Comparison of ENCODE assay signal across 8 cellular contexts in genomic region chr7:148941598-148942280, GRCh38. TPM values are rescaled to one million over a fixed set of nuclear protein-coding genes. Genes with fewer than 3 reads are reported as not detected.
A peak's percentile ranks its signal among the peaks of the same experiment; 100 is the strongest.
DNase-seq lines count a peak whose midpoint lies in the region; ATAC-seq, FAIRE-seq and TF ChIP-seq lines count a peak whose summit lies in the region.

No MANE protein-coding gene starts in this region.

- ATAC-seq in HG02623 (IDR thresholded peaks at IDR 0.05; ENCODE audit: unreplicated experiment) (peak; percentile 46), T-helper 17 cell (peak; percentile 79)

- peak overlapping the region in 20 of 21 experiments; percentile 62 to 97 (median 92) for H3K27ac ChIP-seq in skin epidermis

- H3K4me3 ChIP-seq in iPS-18c (ENCODE audit: insufficient read depth, low read depth, low read length) (peak overlapping the region; percentile 71; the same call in 1 of the 2 replicates), skin epidermis (peak overlapping the region; percentile 64 to 87 (median 74))

- peak overlapping the region; percentile 92 for H3K4me3 Mint-ChIP-seq in T-helper 17 cell

- no peak for FAIRE-seq in H54 (lab: Jason Lieb, UNC)

- H3K36me3 Mint-ChIP-seq in T-helper 17 cell (ENCODE audit: low read depth): no peaks in the 10 kb centered on the region

- peak overlapping the region; percentile 97 for H3K27ac Mint-ChIP-seq in T-helper 17 cell

- H3K27me3 Mint-ChIP-seq in T-helper 17 cell: no peaks in the 10 kb centered on the region

- DNase-seq in EL (peak; percentile 59), NCI-H146 treated with DMSO at 0.1 percent for 48 hours (lab: John Stamatoyannopoulos, UW; ENCODE audit: unreplicated experiment) (peak; percentile 52), T-helper 17 cell (peak; percentile 45 to 68 (median 50)), astrocyte of the hippocampus (ENCODE audit: low read depth, low spot score) (peak; percentile 68), H54 (ENCODE audit: insufficient read length, low spot score) (no peak)

- TF ChIP-seq POLR2A in H54 (IDR thresholded peaks at IDR 0.05; ENCODE audit: low read depth, low read length): no peak

- peaks cover 9% of the 10 kb centered on the region for H3K4me1 Mint-ChIP-seq in T-helper 17 cell

- H3K9me3 ChIP-seq in T-helper 17 cell (ENCODE audit: control insufficient read depth, low read length, poor library complexity, severe bottlenecking) (no peaks in the 10 kb centered on the region), iPS-18c (ENCODE audit: control insufficient read depth, insufficient read depth, low read length) (no peaks in the 10 kb centered on the region)

RNA-seq across cellular contexts. Expression of gene EZH2, which starts 57.6 kb away (rescaled TPM):
- 10 to 100 TPM; 38.4 to 43.7 TPM for total RNA-seq in T-helper 17 cell
